In genomic region chr5:173885054-173885443, GRCh38 we compare ENCODE assay signal across 14 cellular contexts. TPM values are rescaled to one million over a fixed set of nuclear protein-coding genes. Genes with fewer than 3 reads are reported as not detected.
DNase-seq lines count a peak whose midpoint lies in the region; ATAC-seq, FAIRE-seq and TF ChIP-seq lines count a peak whose summit lies in the region.
"Had no signal": no experiment of that assay in that cellular context is flagged by ENCODE, and none has a peak within 500 bp of the region (broad histone marks: within the 10 kb centered on the region; RNA-seq: fewer than 3 reads in every experiment).

No MANE protein-coding gene starts in this region.

- peak overlapping the region; percentile 19; the same call in 1 of the 2 replicates for H3K9ac ChIP-seq in OCI-LY3 (ENCODE audit: low read length)
- no peak overlapping the region for H3K9ac ChIP-seq in endothelial cell of umbilical vein (replicated peaks; ENCODE audit: extremely low read depth, insufficient read depth, low read length)

- no peak overlapping the region for H3K4me3 ChIP-seq in OCI-LY3 (ENCODE audit: low read length)
- H3K4me3 ChIP-seq in endothelial cell of umbilical vein (replicated peaks in 1 of 3; ENCODE audit: insufficient read depth in 1 of 3, low read depth in 1 of 3, low read length in 3 of 3), result no peak overlapping the region
- H3K4me3 ChIP-seq: tibial nerve had no signal

- H3K36me3 Mint-ChIP-seq in activated CD4-positive, alpha-beta T cell treated with anti-CD3 and anti-CD28 coated beads, Interleukin-2, amount 10 ng/mL, durations not matched to agents 7 days and 5 days (ENCODE audit: low read depth), result peaks cover 30% of the 10 kb centered on the region
- H3K36me3 Mint-ChIP-seq in stimulated activated memory B cell treated with anti-CD40 and anti-IgM and Interleukin-4, amounts not matched to agents 10 μg/mL and 1 μg/mL and 100 μg/mL, for 72 hours, result peaks cover 9% of the 10 kb centered on the region

- TF ChIP-seq POLR2A in endothelial cell of umbilical vein (IDR thresholded peaks at IDR 0.05; ENCODE audit: low read depth, low read length), result no peak

- H3K4me2 ChIP-seq in OCI-LY3 (ENCODE audit: low read length) (peak overlapping the region; percentile 67), endothelial cell of umbilical vein (ENCODE audit: insufficient read depth, low read length) (no peak overlapping the region)

- dilution Hi-C loops in endothelial cell of umbilical vein (cut with MboI; ENCODE audit: extremely low pct_ligation_motif_present, low sequenced_read_pairs), result no loop called here

- H3K27me3 Mint-ChIP-seq in activated CD4-positive, alpha-beta T cell treated with anti-CD3 and anti-CD28 coated beads, Interleukin-2, amount 10 ng/mL, durations not matched to agents 7 days and 5 days, result no peaks in the 10 kb centered on the region
- H3K27me3 Mint-ChIP-seq in stimulated activated memory B cell treated with anti-CD40 and anti-IgM and Interleukin-4, amounts not matched to agents 10 μg/mL and 1 μg/mL and 100 μg/mL, for 72 hours, result no peaks in the 10 kb centered on the region

- H3K27me3 ChIP-seq in OCI-LY3 (ENCODE audit: low read depth, low read length) (peaks cover 10% of the 10 kb centered on the region; the same call in 1 of the 2 replicates), endothelial cell of umbilical vein (ENCODE audit: control insufficient read depth in 2 of 2, insufficient read depth in 2 of 2, low read length in 2 of 2) (no peaks in the 10 kb centered on the region)
- H3K27me3 ChIP-seq: tibial nerve had no signal

- H3K9me3 ChIP-seq in OCI-LY3 (ENCODE audit: insufficient read depth, low read length) (no peaks in the 10 kb centered on the region), endothelial cell of umbilical vein (replicated peaks; ENCODE audit: control insufficient read depth, insufficient read depth, low read length) (no peaks in the 10 kb centered on the region)

- TF ChIP-seq CTCF in OCI-LY3 (IDR thresholded peaks at IDR 0.05; ENCODE audit: low read depth, low read length), result no peak
- no peak for TF ChIP-seq CTCF in endothelial cell of umbilical vein (IDR thresholded peaks at IDR 0.05; ENCODE audit: extremely low read depth in 1 of 2, insufficient read depth in 1 of 2, low read depth in 1 of 2, low read length in 2 of 2)

- H3K79me2 ChIP-seq in OCI-LY3 (ENCODE audit: low read length) (no peaks in the 10 kb centered on the region), endothelial cell of umbilical vein (ENCODE audit: control insufficient read depth, insufficient read depth, low read length) (peaks cover 13% of the 10 kb centered on the region)

- H2AFZ ChIP-seq in OCI-LY3 (ENCODE audit: low read depth, low read length), result no peak overlapping the region
- peak overlapping the region; percentile 55 for H2AFZ ChIP-seq in endothelial cell of umbilical vein (ENCODE audit: low read depth, low read length)

- H3K9me1 ChIP-seq in endothelial cell of umbilical vein (replicated peaks; ENCODE audit: control insufficient read depth, extremely low read depth, insufficient read depth, low read length), result no peaks in the 10 kb centered on the region

- intact Hi-C loops in endothelial cell of umbilical vein (cut with micrococcal nuclease), result loop anchor here (1.0 kb wide), 1 partner anchor 266 kb away; no protein-coding TSS in a partner anchor

- H3K36me3 ChIP-seq in OCI-LY3 (replicated peaks; ENCODE audit: low read depth, low read length) (no peaks in the 10 kb centered on the region), endothelial cell of umbilical vein (ENCODE audit: control insufficient read depth in 2 of 2, extremely low read depth in 1 of 2, insufficient read depth in 2 of 2, low read length in 2 of 2) (no peaks in the 10 kb centered on the region)
- H3K36me3 ChIP-seq: tibial nerve had no signal

- H3K27ac Mint-ChIP-seq in activated CD4-positive, alpha-beta T cell treated with anti-CD3 and anti-CD28 coated beads, Interleukin-2, amount 10 ng/mL, durations not matched to agents 7 days and 5 days, result peak overlapping the region; percentile 79
- H3K27ac Mint-ChIP-seq in stimulated activated memory B cell treated with anti-CD40 and anti-IgM and Interleukin-4, amounts not matched to agents 10 μg/mL and 1 μg/mL and 100 μg/mL, for 72 hours, result peak overlapping the region; percentile 36

- peaks cover 63% of the 10 kb centered on the region for H3K4me1 Mint-ChIP-seq in activated CD4-positive, alpha-beta T cell treated with anti-CD3 and anti-CD28 coated beads, Interleukin-2, amount 10 ng/mL, durations not matched to agents 7 days and 5 days
- H3K4me1 Mint-ChIP-seq in stimulated activated memory B cell treated with anti-CD40 and anti-IgM and Interleukin-4, amounts not matched to agents 10 μg/mL and 1 μg/mL and 100 μg/mL, for 72 hours, result peaks cover 55% of the 10 kb centered on the region

- no peaks in the 10 kb centered on the region for H4K20me1 ChIP-seq in OCI-LY3 (ENCODE audit: insufficient read depth, low read length)
- H4K20me1 ChIP-seq in endothelial cell of umbilical vein (replicated peaks; ENCODE audit: control insufficient read depth, extremely low read depth, insufficient read depth, low read length), result no peaks in the 10 kb centered on the region

- no peak for FAIRE-seq in endothelial cell of umbilical vein (lab: Jason Lieb, UNC)
- FAIRE-seq: keratinocyte had no signal

- peaks cover 39% of the 10 kb centered on the region for H3K4me1 ChIP-seq in OCI-LY3 (ENCODE audit: low read length)
- peaks cover 21% of the 10 kb centered on the region for H3K4me1 ChIP-seq in endothelial cell of umbilical vein (ENCODE audit: control insufficient read depth, extremely low read depth, insufficient read depth, low read length)

- POLR2A ChIA-PET in activated CD4-positive, alpha-beta T cell treated with anti-CD3 and anti-CD28 coated beads, Interleukin-2, amount 10 ng/mL, durations not matched to agents 7 days and 5 days (lab: Charles Lee), result no interaction called here
- POLR2A ChIA-PET in endothelial cell of umbilical vein (lab: Charles Lee), result no interaction called here

- peak overlapping the region; percentile 80 for H3K27ac ChIP-seq in OCI-LY3 (ENCODE audit: low read length)
- H3K27ac ChIP-seq in endothelial cell of umbilical vein (ENCODE audit: insufficient read depth, low read depth, low read length), result no peak overlapping the region
- H3K27ac ChIP-seq: tibial nerve had no signal

- ATAC-seq in stimulated activated memory B cell treated with anti-CD40 and anti-IgM and Interleukin-4, amounts not matched to agents 10 μg/mL and 1 μg/mL and 100 μg/mL, for 72 hours, result no peak
- no peak for ATAC-seq in HG03457 (IDR thresholded peaks at IDR 0.05; ENCODE audit: unreplicated experiment)
- ATAC-seq in HG03139 (IDR thresholded peaks at IDR 0.05; ENCODE audit: unreplicated experiment), result no peak
- ATAC-seq in HG03565 (IDR thresholded peaks at IDR 0.05; ENCODE audit: unreplicated experiment), result no peak

- CTCF ChIA-PET in activated CD4-positive, alpha-beta T cell treated with anti-CD3 and anti-CD28 coated beads, Interleukin-2, amount 10 ng/mL, durations not matched to agents 7 days and 5 days (lab: Charles Lee), result interaction anchor here (0.6 to 1.1 kb wide), 4 partner anchors 27 to 1573 kb away, joined by 3 to 4 read pairs (median 3); no protein-coding TSS in a partner anchor
- CTCF ChIA-PET in endothelial cell of umbilical vein (lab: Charles Lee), result interaction anchor here (0.7 to 3.2 kb wide), 12 partner anchors 9 to 269 kb away, joined by 3 to 15 read pairs (median 6); partner anchors contain the start of gene BOD1

- no peak for DNase-seq in activated CD4-positive, alpha-beta T cell treated with anti-CD3 and anti-CD28 coated beads, Interleukin-2, amount 10 ng/mL, durations not matched to agents 7 days and 5 days
- no peak for DNase-seq in activated CD4-positive, alpha-beta T cell treated with anti-CD3 and anti-CD28 coated beads for 4 hours
- no peak for DNase-seq in endothelial cell of umbilical vein (ENCODE audit: low read depth, low spot score)
- DNase-seq: DMS53, KG1, NCI-H187 had no signal

- BruUV-seq in endothelial cell of umbilical vein (replicated peaks; lab: Mats Ljungman, UMichigan), result no TSS peak

- peak overlapping the region; percentile 26 for H3K4me3 Mint-ChIP-seq in activated CD4-positive, alpha-beta T cell treated with anti-CD3 and anti-CD28 coated beads, Interleukin-2, amount 10 ng/mL, durations not matched to agents 7 days and 5 days
- H3K4me3 Mint-ChIP-seq in stimulated activated memory B cell treated with anti-CD40 and anti-IgM and Interleukin-4, amounts not matched to agents 10 μg/mL and 1 μg/mL and 100 μg/mL, for 72 hours, result no peak overlapping the region

- peaks cover 14% of the 10 kb centered on the region for H3K9me3 Mint-ChIP-seq in activated CD4-positive, alpha-beta T cell treated with anti-CD3 and anti-CD28 coated beads, Interleukin-2, amount 10 ng/mL, durations not matched to agents 7 days and 5 days
- H3K9me3 Mint-ChIP-seq in stimulated activated memory B cell treated with anti-CD40 and anti-IgM and Interleukin-4, amounts not matched to agents 10 μg/mL and 1 μg/mL and 100 μg/mL, for 72 hours, result no peaks in the 10 kb centered on the region
- H3K9me3 Mint-ChIP-seq: nephron had no signal

TF ChIP-seq in endothelial cell of umbilical vein, 7 proteins besides CTCF, POLR2A, EP300 and RAD21:
- TF ChIP-seq FOS (IDR thresholded peaks at IDR 0.05; ENCODE audit: borderline replicate concordance, insufficient read depth, low read length), result no peak
- TF ChIP-seq GATA2 (IDR thresholded peaks at IDR 0.05; ENCODE audit: insufficient read depth, insufficient read length, low read depth, low read length), result no peak
- no peak for TF ChIP-seq JUN (IDR thresholded peaks at IDR 0.05; ENCODE audit: borderline replicate concordance, insufficient read depth, insufficient read length, low read depth)
- TF ChIP-seq MYC (IDR thresholded peaks at IDR 0.05; ENCODE audit: low read depth, low read length), result no peak
- no peak for TF ChIP-seq POLR2AphosphoS5 (IDR thresholded peaks at IDR 0.05; ENCODE audit: insufficient read depth, low read depth, low read length)
- no peak for TF ChIP-seq EZH2 (IDR thresholded peaks at IDR 0.05; ENCODE audit: borderline replicate concordance, low read depth, low read length, severe bottlenecking)
- TF ChIP-seq, protein P1, sequence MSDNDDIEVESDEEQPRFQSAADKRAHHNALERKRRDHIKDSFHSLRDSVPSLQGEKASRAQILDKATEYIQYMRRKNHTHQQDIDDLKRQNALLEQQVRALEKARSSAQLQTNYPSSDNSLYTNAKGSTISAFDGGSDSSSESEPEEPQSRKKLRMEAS (IDR thresholded peaks at IDR 0.05; ENCODE audit: insufficient read depth, insufficient read length), result no peak

RNA-seq across cellular contexts. Expression of gene CPEB4, which starts 3.1 kb away (rescaled TPM):
- total RNA-seq in activated CD4-positive, alpha-beta T cell treated with anti-CD3 and anti-CD28 coated beads, Interleukin-2, amount 10 ng/mL, durations not matched to agents 7 days and 5 days, result 10 to 100 TPM; 13.9 to 14.0 TPM
- 16.4 and 18.1 TPM in 2 replicates for total RNA-seq in endothelial cell of umbilical vein
- polyA plus RNA-seq in endothelial cell of umbilical vein, result 9.3 and 11.3 TPM in 2 replicates
- 8.6 and 9.1 TPM in 2 replicates for polyA plus RNA-seq in endothelial cell of umbilical vein (2011; cell fraction: cytosol; rRNA removed)
- 29.6 and 34.4 TPM in 2 replicates for polyA plus RNA-seq in endothelial cell of umbilical vein (2011; cell fraction: nucleus; rRNA removed)
- 9.3 and 12.7 TPM in 2 replicates for polyA plus RNA-seq in endothelial cell of umbilical vein (2012)
- polyA minus RNA-seq in endothelial cell of umbilical vein, result 60.1 and 64.9 TPM in 2 replicates
- 55.8 TPM for polyA minus RNA-seq in endothelial cell of umbilical vein (2011; cell fraction: cytosol; rRNA and poly(A)+ RNA removed)
- polyA minus RNA-seq in endothelial cell of umbilical vein (2011; cell fraction: nucleus; rRNA and poly(A)+ RNA removed), result 87.8 and 98.1 TPM in 2 replicates
